8 cellular contexts compared by ENCODE assay signal in the genomic region with DNA sequence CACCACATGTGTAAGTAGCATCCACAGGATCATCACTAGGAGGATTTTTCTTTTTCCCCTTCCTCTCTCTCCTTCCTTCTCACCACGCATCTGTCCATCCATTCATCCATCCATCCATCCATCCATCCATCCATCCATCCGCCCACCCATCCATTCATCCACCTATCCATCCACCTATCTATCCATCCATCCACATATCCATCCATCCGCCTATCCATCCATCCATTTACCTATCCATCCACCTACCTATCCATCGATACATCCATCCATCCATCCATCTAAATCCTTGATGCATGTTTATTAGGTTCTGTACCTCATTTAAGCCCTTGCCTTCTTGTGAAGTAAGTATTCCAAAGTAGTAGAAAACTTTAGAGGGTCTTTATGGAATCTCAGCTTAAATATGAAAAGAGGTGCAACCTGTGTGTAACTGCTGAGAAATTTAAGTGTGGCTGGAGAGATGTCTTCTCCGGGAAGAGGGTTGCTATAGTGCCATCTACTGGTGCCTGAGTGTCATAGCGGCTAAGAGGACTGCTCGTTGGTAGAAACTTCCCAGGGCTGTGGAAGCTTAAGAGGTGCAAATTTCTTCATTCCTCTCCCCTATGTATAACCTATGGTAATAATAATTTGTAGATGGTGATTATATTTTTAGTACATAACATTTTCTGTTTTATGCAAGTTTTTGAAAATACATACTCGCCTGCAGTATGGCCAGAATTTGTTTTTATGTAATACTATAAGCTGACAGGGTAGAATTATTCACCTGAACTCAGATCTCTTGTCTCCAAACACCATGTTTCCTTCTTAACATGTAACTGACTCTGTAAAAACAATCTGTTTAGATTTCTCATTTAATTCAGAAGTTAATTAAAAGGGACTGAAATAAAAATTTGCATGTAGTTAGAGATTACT. TPM values are rescaled to one million over a fixed set of nuclear protein-coding genes. Genes with fewer than 3 reads are reported as not detected.
DNase-seq lines count a peak whose midpoint lies in the region; ATAC-seq and TF ChIP-seq lines count a peak whose summit lies in the region.

No MANE protein-coding gene starts in this region.

- TF ChIP-seq POLR2A in esophagus squamous epithelium (IDR thresholded peaks at IDR 0.05) (no peak), vagina (IDR thresholded peaks at IDR 0.05) (no peak)

- no peak overlapping the region for H3K4me3 ChIP-seq in CD4-positive, CD25-positive, alpha-beta regulatory T cell (ENCODE audit: low read depth, low read length)
- H3K4me3 ChIP-seq in esophagus squamous epithelium (no peak overlapping the region), vagina (no peak overlapping the region)

- H3K4me1 Mint-ChIP-seq in CD4-positive, CD25-positive, alpha-beta regulatory T cell = no peaks in the 10 kb centered on the region
- H3K4me1 Mint-ChIP-seq in natural killer cell treated with Interleukin-12 subunit alpha and Interleukin-12 subunit beta and Interleukin-15 and Interleukin-18, amount 100 ng/mL, for 72 hours (ENCODE audit: low read depth in 2 of 2) = peaks cover 0 to 3% of the 10 kb centered on the region in 2 donors

- H3K27me3 ChIP-seq in CD4-positive, CD25-positive, alpha-beta regulatory T cell (ENCODE audit: control insufficient read depth, insufficient read depth, low read length) = peaks cover 8% of the 10 kb centered on the region
- H3K27me3 ChIP-seq in esophagus squamous epithelium (peaks cover 0 to 24% (median 0%) of the 10 kb centered on the region in 4 donors), vagina (no peaks in the 10 kb centered on the region)

- DNase-seq in CD4-positive, CD25-positive, alpha-beta regulatory T cell = peak; percentile 9 to 62 (median 46)
- peak; percentile 51 for DNase-seq in H4 (ENCODE audit: low spot score)
- peak; percentile 16 for DNase-seq in NCI-H226
- DNase-seq in activated CD4-positive, alpha-beta T cell treated with anti-CD3 and anti-CD28 coated beads, Interleukin-2, amount 50 U/mL, for 4 hours = peak; percentile 7 to 17
- DNase-seq in esophagus squamous epithelium (lab: John Stamatoyannopoulos, UW) = no peak
- peak; percentile 74 for DNase-seq in natural killer cell treated with Interleukin-12 subunit alpha and Interleukin-12 subunit beta and Interleukin-15 and Interleukin-18, amount 100 ng/mL, for 72 hours (ENCODE audit: low spot score)
- no peak for DNase-seq in vagina (ENCODE audit: extremely low spot score in 2 of 2)

- H3K36me3 Mint-ChIP-seq in CD4-positive, CD25-positive, alpha-beta regulatory T cell = no peaks in the 10 kb centered on the region
- no peaks in the 10 kb centered on the region for H3K36me3 Mint-ChIP-seq in natural killer cell treated with Interleukin-12 subunit alpha and Interleukin-12 subunit beta and Interleukin-15 and Interleukin-18, amount 100 ng/mL, for 72 hours

- peaks cover 0 to 2% (median 0%) of the 10 kb centered on the region in 7 donors for H3K9me3 Mint-ChIP-seq in CD4-positive, CD25-positive, alpha-beta regulatory T cell
- no peaks in the 10 kb centered on the region for H3K9me3 Mint-ChIP-seq in natural killer cell treated with Interleukin-12 subunit alpha and Interleukin-12 subunit beta and Interleukin-15 and Interleukin-18, amount 100 ng/mL, for 72 hours

- no peak overlapping the region for H3K27ac Mint-ChIP-seq in CD4-positive, CD25-positive, alpha-beta regulatory T cell
- H3K27ac Mint-ChIP-seq in natural killer cell treated with Interleukin-12 subunit alpha and Interleukin-12 subunit beta and Interleukin-15 and Interleukin-18, amount 100 ng/mL, for 72 hours = no peak overlapping the region

- 38 to 39% methylated on average over 8 of the region's 8 CpGs for WGBS in esophagus squamous epithelium, 2 donors

- intact Hi-C loops in esophagus squamous epithelium (cut with DNase I) = no loop called here
- intact Hi-C loops in vagina (cut with DNase I) = no loop called here

- H3K27me3 Mint-ChIP-seq in CD4-positive, CD25-positive, alpha-beta regulatory T cell = peaks cover 39% of the 10 kb centered on the region
- peaks cover 25 to 28% of the 10 kb centered on the region in 2 donors for H3K27me3 Mint-ChIP-seq in natural killer cell treated with Interleukin-12 subunit alpha and Interleukin-12 subunit beta and Interleukin-15 and Interleukin-18, amount 100 ng/mL, for 72 hours

- peak in 1 of 2 donors; percentile 58 for ATAC-seq in CD4-positive, CD25-positive, alpha-beta regulatory T cell (ENCODE audit: low read depth in 2 of 2)
- peak; percentile 60 to 64 for ATAC-seq in natural killer cell treated with Interleukin-12 subunit alpha and Interleukin-12 subunit beta and Interleukin-15 and Interleukin-18, amount 100 ng/mL, for 72 hours
- ATAC-seq in GM19455 (IDR thresholded peaks at IDR 0.05; ENCODE audit: unreplicated experiment) = no peak

- H3K27ac ChIP-seq in CD4-positive, CD25-positive, alpha-beta regulatory T cell (ENCODE audit: insufficient read depth, low read length, poor library complexity, severe bottlenecking) = no peak overlapping the region
- H3K27ac ChIP-seq in esophagus squamous epithelium = no peak overlapping the region
- no peak overlapping the region for H3K27ac ChIP-seq in vagina

- no peaks in the 10 kb centered on the region for H3K4me1 ChIP-seq in CD4-positive, CD25-positive, alpha-beta regulatory T cell (ENCODE audit: control insufficient read depth, insufficient read depth, low read length, poor library complexity, severe bottlenecking)
- H3K4me1 ChIP-seq in esophagus squamous epithelium (no peaks in the 10 kb centered on the region), vagina (no peaks in the 10 kb centered on the region)

- no peaks in the 10 kb centered on the region for H3K36me3 ChIP-seq in CD4-positive, CD25-positive, alpha-beta regulatory T cell (ENCODE audit: control insufficient read depth, insufficient read depth, low read length)
- H3K36me3 ChIP-seq in esophagus squamous epithelium = no peaks in the 10 kb centered on the region
- H3K36me3 ChIP-seq in vagina = no peaks in the 10 kb centered on the region

- H3K4me3 Mint-ChIP-seq in CD4-positive, CD25-positive, alpha-beta regulatory T cell = no peak overlapping the region
- no peak overlapping the region for H3K4me3 Mint-ChIP-seq in natural killer cell treated with Interleukin-12 subunit alpha and Interleukin-12 subunit beta and Interleukin-15 and Interleukin-18, amount 100 ng/mL, for 72 hours

- TF ChIP-seq CTCF in esophagus squamous epithelium (IDR thresholded peaks at IDR 0.05) = peak in 5 of 6 experiments; percentile 54 to 82 (median 69)
- peak; percentile 38 to 54 (median 47) for TF ChIP-seq CTCF in vagina (IDR thresholded peaks at IDR 0.05)

- no peaks in the 10 kb centered on the region for H3K9me3 ChIP-seq in CD4-positive, CD25-positive, alpha-beta regulatory T cell (ENCODE audit: control insufficient read depth in 2 of 2, low read length in 2 of 2)
- no peaks in the 10 kb centered on the region for H3K9me3 ChIP-seq in esophagus squamous epithelium
- no peaks in the 10 kb centered on the region for H3K9me3 ChIP-seq in vagina

RNA-seq across cellular contexts. Expression of gene MYO1H, which starts 46.0 kb away (rescaled TPM):
- total RNA-seq in CD4-positive, CD25-positive, alpha-beta regulatory T cell = not detected
- polyA plus RNA-seq in CD4-positive, CD25-positive, alpha-beta regulatory T cell = under 1 TPM in 1 of 4 donors, not detected in 3; 0.14 TPM
- total RNA-seq in H4 (2014; rRNA removed; shearing (Covaris generic)) = not detected in 2 replicates
- total RNA-seq in esophagus squamous epithelium (under 1 TPM in 3 of 4 donors, not detected in 1; 0.48 to 0.83 (median 0.62) TPM), vagina (not detected)
- total RNA-seq in natural killer cell treated with Interleukin-12 subunit alpha and Interleukin-12 subunit beta and Interleukin-15 and Interleukin-18, amount 100 ng/mL, for 72 hours = not detected

Comparison
In these comparisons a context has a peak if more than half of its experiments do, and no peak if none do; other contexts are left out.
1. DNase-seq: peak in CD4-positive, CD25-positive, alpha-beta regulatory T cell (3 of 3), H4 (single experiment), NCI-H226 (single experiment), activated CD4-positive, alpha-beta T cell treated with anti-CD3 and anti-CD28 coated beads, Interleukin-2, amount 50 U/mL, for 4 hours (2 of 2) and natural killer cell treated with Interleukin-12 subunit alpha and Interleukin-12 subunit beta and Interleukin-15 and Interleukin-18, amount 100 ng/mL, for 72 hours (single experiment); none in esophagus squamous epithelium (single experiment) and vagina (0 of 2).